ENCODE assay signal across 8 cellular contexts in genomic region chr15:82647835-82648256, GRCh38. TPM values are rescaled to one million over a fixed set of nuclear protein-coding genes. Genes with fewer than 3 reads are reported as not detected.
DNase-seq lines count a peak whose midpoint lies in the region; ATAC-seq and TF ChIP-seq lines count a peak whose summit lies in the region.

No MANE protein-coding gene starts in this region.

- CTCF ChIA-PET in PC-9 (lab: Charles Lee), result no interaction called here

- H3K9me3 Mint-ChIP-seq in naive thymus-derived CD8-positive, alpha-beta T cell, result no peaks in the 10 kb centered on the region

- no TSS peak for BruUV-seq in PC-9 (replicated peaks; lab: Mats Ljungman, UMichigan)

- in situ Hi-C loops in GM23248 (cut with MboI), result no loop called here

- no peaks in the 10 kb centered on the region for H3K9me3 ChIP-seq in GM23248 (ENCODE audit: low read depth)
- H3K9me3 ChIP-seq in WERI-Rb-1 (ENCODE audit: severe bottlenecking), result no peaks in the 10 kb centered on the region
- H3K9me3 ChIP-seq in stomach smooth muscle (ENCODE audit: control insufficient read depth in 2 of 2, low read length in 2 of 2), result no peaks in the 10 kb centered on the region
- no peaks in the 10 kb centered on the region for H3K9me3 ChIP-seq in PC-9 (ENCODE audit: insufficient read depth, low read depth)

- H3K36me3 ChIP-seq in GM23248 (ENCODE audit: low read depth) (no peaks in the 10 kb centered on the region), WERI-Rb-1 (no peaks in the 10 kb centered on the region), stomach smooth muscle (ENCODE audit: control insufficient read depth in 2 of 2, insufficient read depth in 2 of 2, low read length in 2 of 2) (no peaks in the 10 kb centered on the region), PC-9 (ENCODE audit: low read depth) (no peaks in the 10 kb centered on the region)

- TF ChIP-seq CTCF in WERI-Rb-1 (IDR thresholded peaks at IDR 0.05; ENCODE audit: low read depth, low read length) (no peak), dorsolateral prefrontal cortex (IDR thresholded peaks at IDR 0.05 in 54 of 56, conservative IDR thresholded peaks at IDR 0.05 in 2 of 56; ENCODE audit: low read depth in 1 of 56, partially characterized antibody in 56 of 56) (no peak), PC-9 (conservative IDR thresholded peaks at IDR 0.05) (no peak)

- peak overlapping the region in 2 of 10 donors; percentile 66 to 67 for H3K27ac Mint-ChIP-seq in naive thymus-derived CD8-positive, alpha-beta T cell

- H3K79me2 ChIP-seq in GM23248 (ENCODE audit: insufficient read depth) (no peaks in the 10 kb centered on the region), PC-9 (ENCODE audit: low read depth) (no peaks in the 10 kb centered on the region)

- DNase-seq in GM23248 (no peak), WERI-Rb-1 (peak; percentile 60), dorsolateral prefrontal cortex (peak in 1 of 10 donors; percentile 18), AG08395 (ENCODE audit: low spot score) (no peak), PC-9 (no peak), middle frontal gyrus (ENCODE audit: extremely low spot score, low spot score) (no peak)
- DNase-seq in naive thymus-derived CD8-positive, alpha-beta T cell, result peak; percentile 39 to 83 (median 63)

- intact Hi-C loops in dorsolateral prefrontal cortex (cut with DNase I) (loop anchor here (1.0 to 5.0 kb wide), 7 partner anchors 64 to 164 kb away; partner anchors contain the start of gene RPS17 (in 2 of the 2)), PC-9 (cut with micrococcal nuclease; ENCODE audit: unreplicated experiment) (no loop called here)

- H2AFZ ChIP-seq in GM23248 (peak overlapping the region; percentile 80), PC-9 (no peak overlapping the region)

- H3K27me3 ChIP-seq in GM23248 (replicated peaks; ENCODE audit: insufficient read depth) (peaks cover 4% of the 10 kb centered on the region; the same call in 1 of the 2 replicates), WERI-Rb-1 (ENCODE audit: insufficient read depth, low read depth, severe bottlenecking) (no peaks in the 10 kb centered on the region), dorsolateral prefrontal cortex (peaks cover 0 to 5% (median 0%) of the 10 kb centered on the region in 45 donors), stomach smooth muscle (ENCODE audit: control insufficient read depth in 1 of 2, insufficient read depth in 2 of 2, low read length in 2 of 2) (peaks cover 12 to 35% of the 10 kb centered on the region in 2 donors), PC-9 (ENCODE audit: insufficient read depth, low read depth) (peaks cover 35% of the 10 kb centered on the region)

- H3K9ac ChIP-seq in GM23248, result peak overlapping the region; percentile 46
- no peak overlapping the region for H3K9ac ChIP-seq in stomach smooth muscle (ENCODE audit: low read length in 2 of 2)

- H3K4me2 ChIP-seq in GM23248 (ENCODE audit: unreplicated experiment) (peak overlapping the region; percentile 64), PC-9 (no peak overlapping the region)

- H3K9me2 ChIP-seq in GM23248 (ENCODE audit: insufficient read depth) (no peaks in the 10 kb centered on the region), PC-9 (ENCODE audit: insufficient read depth) (no peaks in the 10 kb centered on the region)

- peaks cover 9 to 20% (median 13%) of the 10 kb centered on the region in 4 donors for H3K4me1 Mint-ChIP-seq in naive thymus-derived CD8-positive, alpha-beta T cell

- H3K4me3 ChIP-seq in GM23248, result peak overlapping the region; percentile 68
- peak overlapping the region; percentile 58 for H3K4me3 ChIP-seq in WERI-Rb-1 (ENCODE audit: low read depth, low read length)
- H3K4me3 ChIP-seq in dorsolateral prefrontal cortex, result peak overlapping the region; percentile 42 to 88 (median 75)
- H3K4me3 ChIP-seq in stomach smooth muscle (ENCODE audit: low read length in 2 of 2), result peak overlapping the region; percentile 70 to 71
- H3K4me3 ChIP-seq in PC-9, result no peak overlapping the region

- WGBS in GM23248 (ENCODE audit: low coverage in 1 of 2, low lambda C conversion rate in 2 of 2, missing lambda C conversion rate in 2 of 2), 2 experiments, result 0 to 2% methylated on average over 15 to 36 of the region's 49 CpGs

- H3K36me3 Mint-ChIP-seq in naive thymus-derived CD8-positive, alpha-beta T cell, result peaks cover 0 to 2% (median 0%) of the 10 kb centered on the region in 3 donors

- POLR2A ChIA-PET in naive thymus-derived CD8-positive, alpha-beta T cell (lab: Charles Lee), result interaction anchor here (0.9 to 1.5 kb wide), 4 partner anchors 33 to 364 kb away, joined by 3 to 9 read pairs (median 4); partner anchors contain the start of genes C15orf40 and RPS17
- POLR2A ChIA-PET in PC-9 (lab: Charles Lee; ENCODE audit: unreplicated experiment), result no interaction called here

- H4K20me1 ChIP-seq in GM23248 (ENCODE audit: insufficient read depth), result no peaks in the 10 kb centered on the region
- H4K20me1 ChIP-seq in PC-9 (ENCODE audit: insufficient read depth), result no peaks in the 10 kb centered on the region

- peak; percentile 84 to 87 for ATAC-seq in naive thymus-derived CD8-positive, alpha-beta T cell

- H3K4me3 Mint-ChIP-seq in naive thymus-derived CD8-positive, alpha-beta T cell, result peak overlapping the region; percentile 61 to 84 (median 76)

- H3K27me3 Mint-ChIP-seq in naive thymus-derived CD8-positive, alpha-beta T cell, result peaks cover 8 to 34% (median 12%) of the 10 kb centered on the region in 5 donors

- H3F3A ChIP-seq in GM23248 (ENCODE audit: insufficient read depth) (peaks cover 8% of the 10 kb centered on the region; the same call in 1 of the 2 replicates), PC-9 (ENCODE audit: insufficient read depth, low read depth) (no peaks in the 10 kb centered on the region)

- H3K4me1 ChIP-seq in GM23248 (ENCODE audit: insufficient read depth) (no peaks in the 10 kb centered on the region), stomach smooth muscle (ENCODE audit: control insufficient read depth, insufficient read depth, low read length) (peaks cover 25% of the 10 kb centered on the region), PC-9 (replicated peaks; ENCODE audit: insufficient read depth) (no peaks in the 10 kb centered on the region)

- H3K27ac ChIP-seq in GM23248, result no peak overlapping the region
- H3K27ac ChIP-seq in WERI-Rb-1, result peak overlapping the region; percentile 74
- peak overlapping the region; percentile 67 to 98 (median 92) for H3K27ac ChIP-seq in dorsolateral prefrontal cortex
- H3K27ac ChIP-seq in stomach smooth muscle (ENCODE audit: low read length), result no peak overlapping the region
- H3K27ac ChIP-seq in PC-9, result no peak overlapping the region

RNA-seq across cellular contexts. Expression of gene CPEB1, which starts 0.7 kb away (rescaled TPM):
- 8.6 and 15.9 TPM in 2 replicates for total RNA-seq in GM23248 (2014; rRNA removed; shearing (Covaris generic))
- 5.6 and 5.7 TPM in 2 replicates for polyA plus RNA-seq in GM23248 (2016; fragmentation: Nextera tagmentation; extraction: Ambion mirVana)
- total RNA-seq in dorsolateral prefrontal cortex, result 10 to 100 TPM; 36.0 to 80.0 (median 62.0) TPM
- total RNA-seq in naive thymus-derived CD8-positive, alpha-beta T cell, result 1 to 10 TPM; 2.2 to 3.2 TPM
- 1 to 10 TPM; 2.7 to 3.6 (median 3.0) TPM for polyA plus RNA-seq in naive thymus-derived CD8-positive, alpha-beta T cell
- total RNA-seq in PC-9 (2021), result not detected in 2 replicates

Comparison
In these comparisons a context has a peak if more than half of its experiments do, and no peak if none do; other contexts are left out.
1. DNase-seq: peak in WERI-Rb-1 (single experiment) and naive thymus-derived CD8-positive, alpha-beta T cell (10 of 10); none in GM23248 (single experiment), AG08395 (single experiment), PC-9 (0 of 2) and middle frontal gyrus (single experiment).
2. H3K27ac ChIP-seq: peak in WERI-Rb-1 (single experiment) and dorsolateral prefrontal cortex (59 of 59); none in GM23248 (single experiment), stomach smooth muscle (single experiment) and PC-9 (single experiment).